11 cellular contexts compared by ENCODE assay signal in genomic region chr12:65728913-65729793, GRCh38.
A peak's percentile ranks its signal among the peaks of the same experiment; 100 is the strongest.
DNase-seq lines count a peak whose midpoint lies in the region; ATAC-seq, FAIRE-seq and TF ChIP-seq lines count a peak whose summit lies in the region.
"Had no signal": no experiment of that assay in that cellular context is flagged by ENCODE, and none has a peak within 500 bp of the region (broad histone marks: within the 10 kb centered on the region; RNA-seq: fewer than 3 reads in every experiment).

No MANE protein-coding gene starts in this region.

- ATAC-seq in HG02840 (IDR thresholded peaks at IDR 0.05; ENCODE audit: low FRiP score, unreplicated experiment) (no peak), HG03571 (IDR thresholded peaks at IDR 0.05; ENCODE audit: unreplicated experiment) (no peak)
- ATAC-seq: Panc1 had no signal

- H3K36me3 ChIP-seq in A673 (ENCODE audit: insufficient read depth, low read length, poor library complexity, severe bottlenecking) (no peaks in the 10 kb centered on the region), bronchial epithelial cell (ENCODE audit: control insufficient read depth, insufficient read depth, low read length) (no peaks in the 10 kb centered on the region)

- CTCF ChIA-PET in A673 (lab: Charles Lee) = interaction anchor here (0.6 kb wide), 1 partner anchor 85 kb away, joined by 4 read pairs; no protein-coding TSS in a partner anchor

- intact Hi-C loops in A673 (cut with micrococcal nuclease; ENCODE audit: unreplicated experiment) = no loop called here

- peak; percentile 46 for DNase-seq in A673 (ENCODE audit: low spot score)
- DNase-seq in HCEC 1CT = peak; percentile 32
- DNase-seq in bronchial epithelial cell (ENCODE audit: low read depth) = peak; percentile 39
- DNase-seq in left kidney (ENCODE audit: low read depth, low spot score) = peak; percentile 79
- DNase-seq in HuH-7.5 (ENCODE audit: low spot score) = no peak
- no peak for DNase-seq in stimulated activated CD4-positive, alpha-beta T cell treated with anti-CD3 and anti-CD28 coated beads, Interleukin-2, amount 100 ng/mL, for 48 hours
- DNase-seq: COR-L47 had no signal

- FAIRE-seq in bronchial epithelial cell (lab: Jason Lieb, UNC) = no peak
- FAIRE-seq: GM19239 had no signal

- H3K27me3 ChIP-seq in A673 (replicated peaks; ENCODE audit: insufficient read depth, low read depth, low read length, poor library complexity) = peaks cover 4% of the 10 kb centered on the region
- H3K27me3 ChIP-seq in bronchial epithelial cell (ENCODE audit: control insufficient read depth, insufficient read depth, low read length) = no peaks in the 10 kb centered on the region

- POLR2A ChIA-PET in A673 (lab: Charles Lee; ENCODE audit: low non-redundant PET) = no interaction called here

- H3K9me3 ChIP-seq in A673 (ENCODE audit: low read depth, low read length, poor library complexity, severe bottlenecking) = no peaks in the 10 kb centered on the region

- TF ChIP-seq CTCF in A673 (conservative IDR thresholded peaks at IDR 0.05; ENCODE audit: low read depth, low read length) (no peak), bronchial epithelial cell (IDR thresholded peaks at IDR 0.05; ENCODE audit: insufficient read depth, low read length, severe bottlenecking) (peak; percentile 18)

- H3K27ac ChIP-seq in A673 (ENCODE audit: low read depth, low read length, poor library complexity, severe bottlenecking) = peak overlapping the region; percentile 57

- peaks cover 7% of the 10 kb centered on the region for H3K4me1 ChIP-seq in A673 (ENCODE audit: insufficient read depth, low read length, poor library complexity, severe bottlenecking)

- H3K4me3 ChIP-seq in A673 (ENCODE audit: low read depth, low read length, poor library complexity, severe bottlenecking) (peak overlapping the region; percentile 65), bronchial epithelial cell (ENCODE audit: low read depth, low read length) (peak overlapping the region; percentile 52)

- no TSS peak for BruUV-seq in A673 (replicated peaks; lab: Mats Ljungman, UMichigan)

Comparison
In these comparisons a context has a peak if more than half of its experiments do, and no peak if none do; other contexts are left out.
1. DNase-seq: peak in A673 (single experiment), HCEC 1CT (single experiment), bronchial epithelial cell (single experiment) and left kidney (single experiment); none in HuH-7.5 (single experiment) and stimulated activated CD4-positive, alpha-beta T cell treated with anti-CD3 and anti-CD28 coated beads, Interleukin-2, amount 100 ng/mL, for 48 hours (0 of 2).